1 cellular context compared by ENCODE assay signal in genomic region chr6:19836799-19837510, GRCh38.
TF ChIP-seq lines count a peak whose summit lies in the region.

Gene ID4 (plus strand): TSS chr6:19837370. CDS start chr6:19837755, 385 bp downstream.

TF ChIP-seq in HEK293, 187 proteins besides CTCF, POLR2A, EP300 and RAD21 (continued from another document):
- TF ChIP-seq HIC1 (tag by site-specific recombination; IDR thresholded peaks at IDR 0.05) (peak; percentile 44; the same call in 1 of the 2 replicates), KLF7 (tag by site-specific recombination; IDR thresholded peaks at IDR 0.05; ENCODE audit: borderline replicate concordance) (0 out of 2 replicates have a peak, but pooled peaks have one; percentile 24), ZFP37 (tag by site-specific recombination; IDR thresholded peaks at IDR 0.05) (peak; percentile 34; the same call in 1 of the 2 replicates), ZNF596 (tag by site-specific recombination; IDR thresholded peaks at IDR 0.05) (0 out of 2 replicates have a peak, but pooled peaks have one; percentile 36), ZNF791 (tag by site-specific recombination; IDR thresholded peaks at IDR 0.05) (no peak), ZNF10 (tag by site-specific recombination; IDR thresholded peaks at IDR 0.05) (no peak), ZNF701 (tag by site-specific recombination; IDR thresholded peaks at IDR 0.05) (no peak), ZNF148 (tag by site-specific recombination; IDR thresholded peaks at IDR 0.05; ENCODE audit: borderline replicate concordance) (no peak), KLF17 (tag by site-specific recombination; IDR thresholded peaks at IDR 0.05) (0 out of 2 replicates have a peak, but pooled peaks have one; percentile 33), ZBTB11 (tag by site-specific recombination; conservative IDR thresholded peaks at IDR 0.05; ENCODE audit: low read depth) (0 out of 2 replicates have a peak, but pooled peaks have one; percentile 14), ZNF514 (tag by site-specific recombination; IDR thresholded peaks at IDR 0.05) (no peak), GLIS2 (tag by site-specific recombination; IDR thresholded peaks at IDR 0.05) (peak; percentile 90), ZNF354C (tag by site-specific recombination; IDR thresholded peaks at IDR 0.05; ENCODE audit: borderline replicate concordance, low read depth) (no peak), AEBP2 (tag by site-specific recombination; IDR thresholded peaks at IDR 0.05; ENCODE audit: borderline replicate concordance) (no peak), ZNF391 (tag by site-specific recombination; IDR thresholded peaks at IDR 0.05; ENCODE audit: borderline replicate concordance, low read depth) (peak; percentile 14; the same call in 1 of the 2 replicates), ZNF555 (tag by site-specific recombination; conservative IDR thresholded peaks at IDR 0.05) (no peak), ZSCAN23 (tag by site-specific recombination; IDR thresholded peaks at IDR 0.05) (no peak), ZNF707 (tag by site-specific recombination; IDR thresholded peaks at IDR 0.05) (peak; percentile 98), ZNF423 (tag by site-specific recombination; IDR thresholded peaks at IDR 0.05) (0 out of 2 replicates have a peak, but pooled peaks have one; percentile 9), ZNF248 (tag by site-specific recombination; IDR thresholded peaks at IDR 0.05) (no peak), ZNF623 (tag by site-specific recombination; IDR thresholded peaks at IDR 0.05) (no peak), ZBTB10 (tag by site-specific recombination; IDR thresholded peaks at IDR 0.05) (peak; percentile 69), GLI4 (tag by site-specific recombination; IDR thresholded peaks at IDR 0.05) (no peak), ZFP69B (tag by site-specific recombination; IDR thresholded peaks at IDR 0.05) (no peak), ZSCAN5A (tag by site-specific recombination; IDR thresholded peaks at IDR 0.05) (0 out of 2 replicates have a peak, but pooled peaks have one; percentile 58)
